In the genomic region with DNA sequence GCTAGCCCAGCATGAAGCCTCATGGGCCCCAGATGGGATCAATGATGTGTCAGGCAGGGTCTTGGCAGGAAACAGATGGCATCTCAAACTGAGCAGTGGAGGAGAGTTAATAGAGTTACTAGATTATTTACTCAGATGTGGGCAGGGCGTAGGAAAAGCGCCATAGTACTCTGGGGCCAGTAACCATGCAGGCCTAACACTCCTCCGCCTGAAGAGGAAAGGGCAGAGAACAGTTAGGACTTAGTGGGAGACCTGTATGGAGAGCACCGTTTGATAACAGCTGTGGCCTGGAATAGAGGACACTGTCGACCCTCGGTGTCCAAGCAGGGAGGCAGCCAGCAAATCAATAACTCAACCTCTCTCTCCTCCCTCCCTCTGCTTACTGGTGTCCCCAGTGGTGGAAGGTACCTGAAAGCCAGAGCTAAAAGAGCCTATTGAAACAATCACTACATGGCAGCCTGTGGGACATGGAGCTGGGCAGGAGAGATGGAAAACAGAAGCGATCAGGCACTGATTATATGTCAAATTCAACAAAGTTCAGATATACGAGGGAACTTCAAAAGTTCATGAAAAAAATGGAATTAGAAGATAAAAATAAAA, we compare ENCODE assay signal across 22 cellular contexts.
"Had no signal": no experiment of that assay in that cellular context is flagged by ENCODE, and none has a peak within 500 bp of the region (broad histone marks: within the 10 kb centered on the region; RNA-seq: fewer than 3 reads in every experiment).

No MANE protein-coding gene starts in this region.

- DNase-seq: activated CD4-positive, alpha-beta T cell treated with anti-CD3 and anti-CD28 coated beads for 48 hours; activated CD8-positive, alpha-beta memory T cell treated with anti-CD3 and anti-CD28 coated beads for 24 hours; activated naive CD8-positive, alpha-beta T cell treated with anti-CD3 and anti-CD28 coated beads for 36 hours; brain microvascular endothelial cell; cortex of kidney; effector CD4-positive, alpha-beta T cell; foreskin fibroblast; left ventricle myocardium inferior; mucosa of descending colon; naive thymus-derived CD4-positive, alpha-beta T cell; posterior cingulate gyrus; right cardiac atrium; stimulated activated CD4-positive, alpha-beta T cell treated with anti-CD3 and anti-CD28 coated beads, Interleukin-4, amount 100 ng/mL, for 4 hours; stimulated activated CD8-positive, alpha-beta memory T cell treated with anti-CD3 and anti-CD28 coated beads, Interleukin-4, amount 100 ng/mL, for 48 hours; stimulated activated naive CD4-positive, alpha-beta T cell treated with Interleukin-2 at 50 U/mL for 16 hours; T1000; trophoblast cell had no signal

- H3K27me3 ChIP-seq: brain microvascular endothelial cell, suprapubic skin had no signal

- FAIRE-seq: endothelial cell of umbilical vein had no signal

- H3K9me3 ChIP-seq: left ventricle myocardium inferior, mucosa of descending colon, suprapubic skin had no signal

- H3K4me1 ChIP-seq: left ventricle myocardium inferior, suprapubic skin had no signal

- H3K27me3 Mint-ChIP-seq: activated naive CD8-positive, alpha-beta T cell treated with anti-CD3 and anti-CD28 coated beads for 36 hours; central memory CD8-positive, alpha-beta T cell; naive thymus-derived CD4-positive, alpha-beta T cell had no signal

- H3K4me1 Mint-ChIP-seq: activated naive CD8-positive, alpha-beta T cell treated with anti-CD3 and anti-CD28 coated beads for 36 hours; central memory CD8-positive, alpha-beta T cell had no signal

- H3K27ac Mint-ChIP-seq: activated naive CD8-positive, alpha-beta T cell treated with anti-CD3 and anti-CD28 coated beads for 36 hours; naive thymus-derived CD4-positive, alpha-beta T cell had no signal

- ATAC-seq: mucosa of descending colon; naive thymus-derived CD4-positive, alpha-beta T cell; right cardiac atrium had no signal

- H3K27ac ChIP-seq: brain microvascular endothelial cell, left ventricle myocardium inferior, suprapubic skin, VCaP had no signal

- H3K9me3 Mint-ChIP-seq: activated naive CD8-positive, alpha-beta T cell treated with anti-CD3 and anti-CD28 coated beads for 36 hours; central memory CD8-positive, alpha-beta T cell; naive thymus-derived CD4-positive, alpha-beta T cell had no signal

- H3K4me3 ChIP-seq: left ventricle myocardium inferior, mucosa of descending colon, smooth muscle cell, suprapubic skin had no signal

- H3K36me3 ChIP-seq: brain microvascular endothelial cell, left ventricle myocardium inferior, suprapubic skin had no signal

- H3K4me3 Mint-ChIP-seq: activated naive CD8-positive, alpha-beta T cell treated with anti-CD3 and anti-CD28 coated beads for 36 hours; central memory CD8-positive, alpha-beta T cell; naive thymus-derived CD4-positive, alpha-beta T cell had no signal

- H3K4me2 ChIP-seq: smooth muscle cell had no signal

- H3K36me3 Mint-ChIP-seq: activated naive CD8-positive, alpha-beta T cell treated with anti-CD3 and anti-CD28 coated beads for 36 hours had no signal
